1 cellular context compared by ENCODE assay signal in genomic region chr16:48561960-48562393, GRCh38.
TF ChIP-seq lines count a peak whose summit lies in the region.

No MANE protein-coding gene starts in this region.

TF ChIP-seq in HepG2, 621 proteins besides CTCF, POLR2A, EP300 and RAD21 (continued from another document and continues in another):
- no peak for TF ChIP-seq ZBTB14 (CRISPR knock-in tag; IDR thresholded peaks at IDR 0.05)
- TF ChIP-seq NFE2L2 (IDR thresholded peaks at IDR 0.05; ENCODE audit: low read length): no peak
- TF ChIP-seq ZNF136 (CRISPR knock-in tag; IDR thresholded peaks at IDR 0.05; ENCODE audit: low read depth): 0 out of 2 replicates have a peak, but pooled peaks have one; percentile 17
- no peak for TF ChIP-seq NKX3-1 (CRISPR knock-in tag; IDR thresholded peaks at IDR 0.05)
- TF ChIP-seq SOX5 (CRISPR knock-in tag; IDR thresholded peaks at IDR 0.05; ENCODE audit: borderline replicate concordance): peak; percentile 97
- TF ChIP-seq YEATS2 (CRISPR knock-in tag; IDR thresholded peaks at IDR 0.05; ENCODE audit: borderline replicate concordance): no peak
- TF ChIP-seq USF2 (IDR thresholded peaks at IDR 0.05; ENCODE audit: low read depth, low read length): no peak
- TF ChIP-seq USF2 (CRISPR knock-in tag; IDR thresholded peaks at IDR 0.05; ENCODE audit: borderline replicate concordance): no peak
- TF ChIP-seq KLF6 (CRISPR knock-in tag; IDR thresholded peaks at IDR 0.05): no peak
- TF ChIP-seq, protein P1, sequence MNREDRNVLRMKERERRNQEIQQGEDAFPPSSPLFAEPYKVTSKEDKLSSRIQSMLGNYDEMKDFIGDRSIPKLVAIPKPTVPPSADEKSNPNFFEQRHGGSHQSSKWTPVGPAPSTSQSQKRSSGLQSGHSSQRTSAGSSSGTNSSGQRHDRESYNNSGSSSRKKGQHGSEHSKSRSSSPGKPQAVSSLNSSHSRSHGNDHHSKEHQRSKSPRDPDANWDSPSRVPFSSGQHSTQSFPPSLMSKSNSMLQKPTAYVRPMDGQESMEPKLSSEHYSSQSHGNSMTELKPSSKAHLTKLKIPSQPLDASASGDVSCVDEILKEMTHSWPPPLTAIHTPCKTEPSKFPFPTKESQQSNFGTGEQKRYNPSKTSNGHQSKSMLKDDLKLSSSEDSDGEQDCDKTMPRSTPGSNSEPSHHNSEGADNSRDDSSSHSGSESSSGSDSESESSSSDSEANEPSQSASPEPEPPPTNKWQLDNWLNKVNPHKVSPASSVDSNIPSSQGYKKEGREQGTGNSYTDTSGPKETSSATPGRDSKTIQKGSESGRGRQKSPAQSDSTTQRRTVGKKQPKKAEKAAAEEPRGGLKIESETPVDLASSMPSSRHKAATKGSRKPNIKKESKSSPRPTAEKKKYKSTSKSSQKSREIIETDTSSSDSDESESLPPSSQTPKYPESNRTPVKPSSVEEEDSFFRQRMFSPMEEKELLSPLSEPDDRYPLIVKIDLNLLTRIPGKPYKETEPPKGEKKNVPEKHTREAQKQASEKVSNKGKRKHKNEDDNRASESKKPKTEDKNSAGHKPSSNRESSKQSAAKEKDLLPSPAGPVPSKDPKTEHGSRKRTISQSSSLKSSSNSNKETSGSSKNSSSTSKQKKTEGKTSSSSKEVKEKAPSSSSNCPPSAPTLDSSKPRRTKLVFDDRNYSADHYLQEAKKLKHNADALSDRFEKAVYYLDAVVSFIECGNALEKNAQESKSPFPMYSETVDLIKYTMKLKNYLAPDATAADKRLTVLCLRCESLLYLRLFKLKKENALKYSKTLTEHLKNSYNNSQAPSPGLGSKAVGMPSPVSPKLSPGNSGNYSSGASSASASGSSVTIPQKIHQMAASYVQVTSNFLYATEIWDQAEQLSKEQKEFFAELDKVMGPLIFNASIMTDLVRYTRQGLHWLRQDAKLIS (CRISPR knock-in tag; IDR thresholded peaks at IDR 0.05): no peak
- peak; percentile 54; the same call in 1 of the 2 replicates for TF ChIP-seq ELF1 (CRISPR knock-in tag; IDR thresholded peaks at IDR 0.05)
- TF ChIP-seq KDM6A (CRISPR knock-in tag; IDR thresholded peaks at IDR 0.05; ENCODE audit: low read depth): no peak
- peak; percentile 70; the same call in 1 of the 2 replicates for TF ChIP-seq MEF2D (CRISPR knock-in tag; IDR thresholded peaks at IDR 0.05)
- TF ChIP-seq AKNA (CRISPR knock-in tag; IDR thresholded peaks at IDR 0.05; ENCODE audit: borderline replicate concordance): no peak
- TF ChIP-seq CSRNP2 (CRISPR knock-in tag; conservative IDR thresholded peaks at IDR 0.05; ENCODE audit: low read depth): no peak
- no peak for TF ChIP-seq NONO (IDR thresholded peaks at IDR 0.05)
- no peak for TF ChIP-seq NONO (CRISPR knock-in tag; conservative IDR thresholded peaks at IDR 0.05)
- TF ChIP-seq JARID2 (CRISPR knock-in tag; IDR thresholded peaks at IDR 0.05; ENCODE audit: insufficient replicate concordance): no peak
- no peak for TF ChIP-seq ZNF558 (CRISPR knock-in tag; IDR thresholded peaks at IDR 0.05; ENCODE audit: borderline replicate concordance)
- TF ChIP-seq, protein P2, sequence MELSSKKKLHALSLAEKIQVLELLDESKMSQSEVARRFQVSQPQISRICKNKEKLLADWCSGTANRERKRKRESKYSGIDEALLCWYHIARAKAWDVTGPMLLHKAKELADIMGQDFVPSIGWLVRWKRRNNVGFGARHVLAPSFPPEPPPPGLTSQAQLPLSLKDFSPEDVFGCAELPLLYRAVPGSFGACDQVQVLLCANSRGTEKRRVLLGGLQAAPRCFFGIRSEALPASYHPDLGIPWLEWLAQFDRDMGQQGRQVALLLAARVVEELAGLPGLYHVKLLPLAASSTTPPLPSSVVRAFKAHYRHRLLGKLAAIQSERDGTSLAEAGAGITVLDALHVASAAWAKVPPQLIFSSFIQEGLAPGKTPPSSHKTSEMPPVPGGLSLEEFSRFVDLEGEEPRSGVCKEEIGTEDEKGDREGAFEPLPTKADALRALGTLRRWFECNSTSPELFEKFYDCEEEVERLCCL (CRISPR knock-in tag; IDR thresholded peaks at IDR 0.05; ENCODE audit: borderline replicate concordance): no peak
- TF ChIP-seq ZNF318 (CRISPR knock-in tag; IDR thresholded peaks at IDR 0.05): no peak
- TF ChIP-seq FOXK2 (IDR thresholded peaks at IDR 0.05): no peak
- TF ChIP-seq, protein P3, sequence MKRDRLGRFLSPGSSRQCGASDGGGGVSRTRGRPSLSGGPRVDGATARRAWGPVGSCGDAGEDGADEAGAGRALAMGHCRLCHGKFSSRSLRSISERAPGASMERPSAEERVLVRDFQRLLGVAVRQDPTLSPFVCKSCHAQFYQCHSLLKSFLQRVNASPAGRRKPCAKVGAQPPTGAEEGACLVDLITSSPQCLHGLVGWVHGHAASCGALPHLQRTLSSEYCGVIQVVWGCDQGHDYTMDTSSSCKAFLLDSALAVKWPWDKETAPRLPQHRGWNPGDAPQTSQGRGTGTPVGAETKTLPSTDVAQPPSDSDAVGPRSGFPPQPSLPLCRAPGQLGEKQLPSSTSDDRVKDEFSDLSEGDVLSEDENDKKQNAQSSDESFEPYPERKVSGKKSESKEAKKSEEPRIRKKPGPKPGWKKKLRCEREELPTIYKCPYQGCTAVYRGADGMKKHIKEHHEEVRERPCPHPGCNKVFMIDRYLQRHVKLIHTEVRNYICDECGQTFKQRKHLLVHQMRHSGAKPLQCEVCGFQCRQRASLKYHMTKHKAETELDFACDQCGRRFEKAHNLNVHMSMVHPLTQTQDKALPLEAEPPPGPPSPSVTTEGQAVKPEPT (CRISPR knock-in tag; IDR thresholded peaks at IDR 0.05; ENCODE audit: low read depth): no peak
- TF ChIP-seq ZNF441 (CRISPR knock-in tag; IDR thresholded peaks at IDR 0.05; ENCODE audit: borderline replicate concordance): no peak
- no peak for TF ChIP-seq SIN3A (IDR thresholded peaks at IDR 0.05; ENCODE audit: borderline replicate concordance, low read depth, low read length)
- TF ChIP-seq CAMTA2 (CRISPR knock-in tag; IDR thresholded peaks at IDR 0.05; ENCODE audit: borderline replicate concordance): no peak
- no peak for TF ChIP-seq JDP2 (CRISPR knock-in tag; IDR thresholded peaks at IDR 0.05; ENCODE audit: borderline replicate concordance)
- no peak for TF ChIP-seq ZNF660 (CRISPR knock-in tag; IDR thresholded peaks at IDR 0.05; ENCODE audit: borderline replicate concordance, low read depth)
- peak; percentile 85 for TF ChIP-seq NR2F6 (IDR thresholded peaks at IDR 0.05)
- peak; percentile 73; the same call in 1 of the 2 replicates for TF ChIP-seq NR2F6 (CRISPR knock-in tag; IDR thresholded peaks at IDR 0.05)
